ENCODE assay signal across 17 cellular contexts in genomic region chr7:77222065-77222464, GRCh38.
DNase-seq lines count a peak whose midpoint lies in the region; ATAC-seq and TF ChIP-seq lines count a peak whose summit lies in the region.
"Had no signal": no experiment of that assay in that cellular context is flagged by ENCODE, and none has a peak within 500 bp of the region (broad histone marks: within the 10 kb centered on the region; RNA-seq: fewer than 3 reads in every experiment).

No MANE protein-coding gene starts in this region.

- no peak overlapping the region for H3K4me3 ChIP-seq in OCI-LY3 (ENCODE audit: low read length)
- H3K4me3 ChIP-seq: BLaER1 treated with 17β-estradiol and CSF1 and Interleukin-3, amounts not matched to agents 10 nM and 100 nM had no signal

- no peaks in the 10 kb centered on the region for H4K20me1 ChIP-seq in OCI-LY3 (ENCODE audit: insufficient read depth, low read length)
- H4K20me1 ChIP-seq: BLaER1 treated with 17β-estradiol and CSF1 and Interleukin-3, amounts not matched to agents 10 nM and 100 nM had no signal

- TF ChIP-seq CTCF in OCI-LY3 (IDR thresholded peaks at IDR 0.05; ENCODE audit: low read depth, low read length) = no peak

- ATAC-seq in HG03175 (IDR thresholded peaks at IDR 0.05; ENCODE audit: unreplicated experiment) (no peak), HG03097 (IDR thresholded peaks at IDR 0.05; ENCODE audit: low FRiP score, unreplicated experiment) (no peak)
- ATAC-seq: Panc1 had no signal

- H3K36me3 ChIP-seq in KOPT-K1 (ENCODE audit: insufficient read depth, low read length) (no peaks in the 10 kb centered on the region), OCI-LY3 (replicated peaks; ENCODE audit: low read depth, low read length) (no peaks in the 10 kb centered on the region)

- H3K27ac ChIP-seq in KOPT-K1 (ENCODE audit: low read depth, low read length, poor library complexity, severe bottlenecking) (peak overlapping the region; percentile 49), OCI-LY3 (ENCODE audit: low read length) (peak overlapping the region; percentile 13; the same call in 1 of the 2 replicates)

- H3K4me2 ChIP-seq in OCI-LY3 (ENCODE audit: low read length) = peak overlapping the region; percentile 29

- H3K4me1 ChIP-seq in OCI-LY3 (ENCODE audit: low read length) = peaks cover 18% of the 10 kb centered on the region
- H3K4me1 ChIP-seq: Caco-2 had no signal

- H2AFZ ChIP-seq in OCI-LY3 (ENCODE audit: low read depth, low read length) = no peak overlapping the region

- no peaks in the 10 kb centered on the region for H3K79me2 ChIP-seq in OCI-LY3 (ENCODE audit: low read length)

- peak; percentile 35 for DNase-seq in SKM-1 treated with dmso at 0.1 percent for 144 hours (lab: John Stamatoyannopoulos, UW; ENCODE audit: unreplicated experiment)
- DNase-seq in SKM-1 (lab: John Stamatoyannopoulos, UW; ENCODE audit: unreplicated experiment) = no peak
- DNase-seq in pons (ENCODE audit: low spot score) = peak; percentile 62
- DNase-seq in NCI-H1436 treated with DMSO at 0.1 percent for 48 hours (lab: John Stamatoyannopoulos, UW) = no peak
- DNase-seq: 8988T, Caco-2, GOT3, KG1, NCI-H1930, NCI-H510A treated with DMSO at 0.1 percent for 48 hours, SHP77 had no signal

- H3K9ac ChIP-seq in OCI-LY3 (ENCODE audit: low read length) = no peak overlapping the region
- H3K9ac ChIP-seq: BLaER1 treated with 17β-estradiol and CSF1 and Interleukin-3, amounts not matched to agents 10 nM and 100 nM had no signal

- H3K9me3 ChIP-seq in KOPT-K1 (ENCODE audit: insufficient read depth, low read length, poor library complexity, severe bottlenecking) (peaks cover 14% of the 10 kb centered on the region), OCI-LY3 (ENCODE audit: insufficient read depth, low read length) (no peaks in the 10 kb centered on the region)

- no peaks in the 10 kb centered on the region for H3K27me3 ChIP-seq in OCI-LY3 (ENCODE audit: low read depth, low read length)
- H3K27me3 ChIP-seq: BLaER1 treated with 17β-estradiol and CSF1 and Interleukin-3, amounts not matched to agents 10 nM and 100 nM had no signal

Comparison
In these comparisons a context has a peak if more than half of its experiments do, and no peak if none do; other contexts are left out.
1. DNase-seq: peak in SKM-1 treated with dmso at 0.1 percent for 144 hours (single experiment) and pons (single experiment); none in SKM-1 (single experiment) and NCI-H1436 treated with DMSO at 0.1 percent for 48 hours (single experiment).